Comparison of ENCODE assay signal across 30 cellular contexts in the genomic region with DNA sequence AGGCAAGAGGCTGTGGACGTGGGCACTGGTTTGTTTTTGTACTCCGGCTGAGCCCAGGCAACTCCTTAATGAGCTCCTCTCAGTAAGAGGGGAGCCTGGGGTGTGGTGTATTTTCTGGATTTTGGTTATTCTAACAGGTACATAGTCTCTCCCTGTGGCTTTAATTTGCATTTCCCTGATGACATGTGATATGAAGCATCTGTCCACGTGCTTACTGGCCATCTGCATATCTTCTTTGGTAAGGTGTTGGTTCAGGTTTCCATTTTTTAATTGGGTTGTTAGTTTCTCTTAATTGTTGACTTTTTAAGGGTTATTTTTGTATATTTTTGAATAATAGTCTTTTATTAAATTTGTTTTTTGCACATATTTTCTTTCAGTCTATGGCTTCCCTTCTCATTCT.
"Had no signal": no experiment of that assay in that cellular context is flagged by ENCODE, and none has a peak within 500 bp of the region (broad histone marks: within the 10 kb centered on the region; RNA-seq: fewer than 3 reads in every experiment).

No MANE protein-coding gene starts in this region.

- H3K27ac Mint-ChIP-seq: activated CD4-positive, alpha-beta memory T cell treated with anti-CD3 and anti-CD28 coated beads for 36 hours; activated CD4-positive, alpha-beta T cell treated with anti-CD3 and anti-CD28 coated beads for 36 hours; activated CD4-positive, alpha-beta T cell treated with anti-CD3 and anti-CD28 coated beads, Interleukin-2, amount 10 ng/mL, durations not matched to agents 24 days and 14 days; activated CD8-positive, alpha-beta memory T cell treated with anti-CD3 and anti-CD28 coated beads, Interleukin-2, amount 10 ng/mL, durations not matched to agents 7 days and 5 days; activated CD8-positive, alpha-beta T cell treated with anti-CD3 and anti-CD28 coated beads, Interleukin-2, amount 10 ng/mL, durations not matched to agents 7 days and 5 days; activated naive CD4-positive, alpha-beta T cell treated with anti-CD3 and anti-CD28 coated beads, Interleukin-2, amount 10 ng/mL, durations not matched to agents 7 days and 5 days; activated naive CD4-positive, alpha-beta T cell treated with anti-CD3 and anti-CD28 coated beads, Interleukin-2, amount 50 U/mL, for 72 hours; activated T-cell treated with anti-CD3 and anti-CD28 coated beads, Interleukin-2, amount 50 U/mL, for 24 hours; activated T-cell treated with anti-CD3 and anti-CD28 coated beads, Interleukin-2, amount 50 U/mL, for 72 hours; dendritic cell treated with granulocyte-macrophage colony-stimulating factor and Interleukin-4, amounts not matched to agents 40 ng/mL and 50 ng/mL, for 4 days; endodermal cell; T-helper 17 cell had no signal

- H3K36me3 Mint-ChIP-seq: activated CD4-positive, alpha-beta memory T cell treated with anti-CD3 and anti-CD28 coated beads for 36 hours; activated CD8-positive, alpha-beta memory T cell treated with anti-CD3 and anti-CD28 coated beads, Interleukin-2, amount 10 ng/mL, durations not matched to agents 7 days and 5 days; activated naive CD4-positive, alpha-beta T cell treated with anti-CD3 and anti-CD28 coated beads, Interleukin-2, amount 10 ng/mL, durations not matched to agents 7 days and 5 days; activated naive CD4-positive, alpha-beta T cell treated with anti-CD3 and anti-CD28 coated beads, Interleukin-2, amount 50 U/mL, for 72 hours; activated naive CD8-positive, alpha-beta T cell treated with anti-CD3 and anti-CD28 coated beads, Interleukin-2, amount 10 ng/mL, durations not matched to agents 7 days and 5 days; brain had no signal

- H3K27me3 ChIP-seq: ascending aorta, esophagus squamous epithelium, gastroesophageal sphincter had no signal

- H3K27me3 Mint-ChIP-seq: activated CD4-positive, alpha-beta T cell treated with anti-CD3 and anti-CD28 coated beads, Interleukin-2, amount 10 ng/mL, durations not matched to agents 24 days and 14 days; activated naive CD4-positive, alpha-beta T cell treated with anti-CD3 and anti-CD28 coated beads, Interleukin-2, amount 10 ng/mL, durations not matched to agents 7 days and 5 days; brain; dendritic cell treated with granulocyte-macrophage colony-stimulating factor and Interleukin-4, amounts not matched to agents 40 ng/mL and 50 ng/mL, for 4 days had no signal

- DNase-seq: activated CD4-positive, alpha-beta memory T cell treated with anti-CD3 and anti-CD28 coated beads for 36 hours; activated CD4-positive, alpha-beta T cell treated with anti-CD3 and anti-CD28 coated beads for 36 hours; activated CD4-positive, CD25-positive, alpha-beta regulatory T cell; activated CD4-positive, CD25-positive, alpha-beta regulatory T cell treated with anti-CD3 and anti-CD28 coated beads, Interleukin-2, amount 50 U/mL, for 72 hours; activated CD8-positive, alpha-beta memory T cell treated with anti-CD3 and anti-CD28 coated beads, Interleukin-2, amount 10 ng/mL, durations not matched to agents 7 days and 5 days; activated CD8-positive, alpha-beta memory T cell treated with anti-CD3 and anti-CD28 coated beads, Interleukin-2, amount 50 U/mL, for 4 hours; activated CD8-positive, alpha-beta T cell treated with anti-CD3 and anti-CD28 coated beads, Interleukin-2, amount 10 ng/mL, durations not matched to agents 7 days and 5 days; activated gamma-delta T cell; activated naive CD4-positive, alpha-beta T cell; activated naive CD4-positive, alpha-beta T cell treated with anti-CD3 and anti-CD28 coated beads, Interleukin-2, amount 10 ng/mL, durations not matched to agents 7 days and 5 days; activated naive CD8-positive, alpha-beta T cell treated with anti-CD3 and anti-CD28 coated beads, Interleukin-2, amount 10 ng/mL, durations not matched to agents 7 days and 5 days; activated T-cell treated with anti-CD3 and anti-CD28 coated beads, Interleukin-2, amount 50 U/mL, for 24 hours; activated T-cell treated with anti-CD3 and anti-CD28 coated beads, Interleukin-2, amount 50 U/mL, for 72 hours; dorsolateral prefrontal cortex; effector memory CD4-positive, alpha-beta T cell; endodermal cell; erythroblast; esophagus squamous epithelium; foreskin melanocyte; head of caudate nucleus; T-helper 1 cell; T-helper 17 cell had no signal

- H3K9me3 Mint-ChIP-seq: activated CD4-positive, alpha-beta memory T cell treated with anti-CD3 and anti-CD28 coated beads for 36 hours; activated CD4-positive, alpha-beta T cell treated with anti-CD3 and anti-CD28 coated beads, Interleukin-2, amount 10 ng/mL, durations not matched to agents 24 days and 14 days; activated naive CD4-positive, alpha-beta T cell treated with anti-CD3 and anti-CD28 coated beads, Interleukin-2, amount 10 ng/mL, durations not matched to agents 7 days and 5 days; activated naive CD4-positive, alpha-beta T cell treated with anti-CD3 and anti-CD28 coated beads, Interleukin-2, amount 50 U/mL, for 72 hours; activated T-cell treated with anti-CD3 and anti-CD28 coated beads, Interleukin-2, amount 50 U/mL, for 24 hours; activated T-cell treated with anti-CD3 and anti-CD28 coated beads, Interleukin-2, amount 50 U/mL, for 72 hours; central memory CD8-positive, alpha-beta T cell; dendritic cell treated with granulocyte-macrophage colony-stimulating factor and Interleukin-4, amounts not matched to agents 40 ng/mL and 50 ng/mL, for 4 days; endodermal cell had no signal

- H3K36me3 ChIP-seq: ascending aorta, esophagus squamous epithelium, gastroesophageal sphincter had no signal

- H3K9me3 ChIP-seq: ascending aorta, esophagus squamous epithelium, gastroesophageal sphincter had no signal

- ATAC-seq: activated CD4-positive, alpha-beta T cell treated with anti-CD3 and anti-CD28 coated beads for 36 hours; activated CD8-positive, alpha-beta memory T cell treated with anti-CD3 and anti-CD28 coated beads, Interleukin-2, amount 10 ng/mL, durations not matched to agents 7 days and 5 days; activated CD8-positive, alpha-beta T cell treated with anti-CD3 and anti-CD28 coated beads, Interleukin-2, amount 10 ng/mL, durations not matched to agents 7 days and 5 days; activated naive CD4-positive, alpha-beta T cell treated with anti-CD3 and anti-CD28 coated beads, Interleukin-2, amount 50 U/mL, for 72 hours; activated T-cell treated with anti-CD3 and anti-CD28 coated beads, Interleukin-2, amount 50 U/mL, for 72 hours; gastroesophageal sphincter; T-helper 17 cell had no signal

- H3K4me3 Mint-ChIP-seq: activated CD4-positive, alpha-beta memory T cell treated with anti-CD3 and anti-CD28 coated beads for 36 hours; activated CD4-positive, alpha-beta T cell treated with anti-CD3 and anti-CD28 coated beads for 36 hours; activated CD4-positive, alpha-beta T cell treated with anti-CD3 and anti-CD28 coated beads, Interleukin-2, amount 10 ng/mL, durations not matched to agents 24 days and 14 days; activated CD8-positive, alpha-beta memory T cell treated with anti-CD3 and anti-CD28 coated beads, Interleukin-2, amount 10 ng/mL, durations not matched to agents 7 days and 5 days; activated CD8-positive, alpha-beta T cell treated with anti-CD3 and anti-CD28 coated beads, Interleukin-2, amount 10 ng/mL, durations not matched to agents 7 days and 5 days; activated naive CD4-positive, alpha-beta T cell treated with anti-CD3 and anti-CD28 coated beads, Interleukin-2, amount 10 ng/mL, durations not matched to agents 7 days and 5 days; activated naive CD8-positive, alpha-beta T cell treated with anti-CD3 and anti-CD28 coated beads, Interleukin-2, amount 10 ng/mL, durations not matched to agents 7 days and 5 days; activated T-cell treated with anti-CD3 and anti-CD28 coated beads, Interleukin-2, amount 50 U/mL, for 24 hours; activated T-cell treated with anti-CD3 and anti-CD28 coated beads, Interleukin-2, amount 50 U/mL, for 72 hours; brain; central memory CD8-positive, alpha-beta T cell; dendritic cell treated with granulocyte-macrophage colony-stimulating factor and Interleukin-4, amounts not matched to agents 40 ng/mL and 50 ng/mL, for 4 days; endodermal cell; T-helper 17 cell had no signal

- H3K27ac ChIP-seq: ascending aorta, coronary artery, dorsolateral prefrontal cortex, gastroesophageal sphincter had no signal

- H3K4me3 ChIP-seq: ascending aorta, coronary artery, dorsolateral prefrontal cortex, gastroesophageal sphincter had no signal

- H3K4me1 Mint-ChIP-seq: brain, endodermal cell had no signal
